Comparison of ENCODE assay signal across 27 cellular contexts in the genomic region with DNA sequence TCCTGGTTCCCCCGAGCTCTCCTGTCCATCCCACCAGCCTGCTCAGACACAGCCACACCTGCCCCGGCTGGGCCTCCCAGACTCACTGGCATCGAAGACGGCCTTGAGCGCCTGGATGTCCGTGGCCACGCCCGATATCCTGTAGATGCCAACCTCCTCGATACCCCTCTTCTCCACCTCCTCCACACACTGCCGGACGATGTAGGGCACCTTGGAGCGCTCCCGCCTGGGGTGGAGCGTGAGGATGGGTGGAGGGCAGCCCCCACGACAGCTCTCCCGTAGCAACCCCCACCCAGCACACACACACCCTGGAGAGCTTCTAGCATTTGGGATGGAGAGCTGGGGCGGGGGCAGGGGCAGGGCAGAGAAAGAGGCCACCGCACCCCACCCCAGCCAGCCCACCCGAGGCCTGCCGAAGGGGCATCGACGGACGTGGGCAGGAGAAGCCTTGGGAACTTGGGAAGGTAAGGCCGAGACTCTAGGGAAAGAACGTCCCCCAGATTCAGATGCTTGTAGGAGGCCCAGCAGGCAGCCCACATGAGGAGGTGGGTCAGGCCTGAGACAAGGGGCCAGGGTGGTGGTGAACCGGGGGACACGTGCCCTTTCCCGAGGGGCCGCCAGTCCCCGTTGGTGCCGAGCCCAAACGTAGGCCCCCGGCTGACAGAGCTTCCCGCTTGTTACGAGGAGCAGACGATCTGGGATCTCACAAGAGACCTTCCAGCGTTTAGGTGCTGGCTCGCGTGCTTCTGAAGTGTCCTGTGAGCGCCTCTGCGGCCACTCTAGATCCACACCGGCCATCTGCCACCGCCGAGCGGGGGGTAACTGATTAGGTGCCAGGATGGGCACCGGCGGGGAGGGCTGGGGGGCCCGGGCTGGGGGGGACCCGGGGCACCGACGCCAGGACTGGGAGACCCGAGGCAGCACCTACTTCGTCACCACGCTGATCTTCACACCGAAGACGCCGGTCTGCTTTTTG. TPM values are rescaled to one million over a fixed set of nuclear protein-coding genes. Genes with fewer than 3 reads are reported as not detected.
DNase-seq lines count a peak whose midpoint lies in the region; ATAC-seq, FAIRE-seq and TF ChIP-seq lines count a peak whose summit lies in the region.
"Had no signal": no experiment of that assay in that cellular context is flagged by ENCODE, and none has a peak within 500 bp of the region (broad histone marks: within the 10 kb centered on the region; RNA-seq: fewer than 3 reads in every experiment).

No MANE protein-coding gene starts in this region.

- no peak overlapping the region for H3K56ac ChIP-seq in H1 (replicated peaks; ENCODE audit: insufficient read length, low read depth, low read length)

- DNase-seq in activated CD4-positive, alpha-beta T cell treated with anti-CD3 and anti-CD28 coated beads, Interleukin-2, amount 10 ng/mL, durations not matched to agents 7 days and 5 days = no peak
- DNase-seq in activated CD4-positive, alpha-beta T cell treated with anti-CD3 and anti-CD28 coated beads for 4 hours = no peak
- DNase-seq in RWPE2 (ENCODE audit: low spot score) (peak; percentile 49), H1 (ENCODE audit: low read depth in 1 of 2, low spot score in 2 of 2) (no peak), spleen (peak; percentile 72), HT-29 (ENCODE audit: low spot score) (no peak), GM13977 (ENCODE audit: low spot score) (no peak)
- DNase-seq: 8988T; activated CD4-positive, alpha-beta memory T cell treated with anti-CD3 and anti-CD28 coated beads for 36 hours; activated CD8-positive, alpha-beta memory T cell treated with anti-CD3 and anti-CD28 coated beads, Interleukin-2, amount 50 U/mL, for 48 hours; activated naive CD4-positive, alpha-beta T cell treated with anti-CD3 and anti-CD28 coated beads, Interleukin-2, amount 10 ng/mL, durations not matched to agents 7 days and 5 days; brain microvascular endothelial cell; effector CD4-positive, alpha-beta T cell; HFFc6; kidney glomerular epithelial cell; mammary epithelial cell; NCI-H2107; NCI-H446; nephron progenitor cell; ovary; retina; small intestine; stimulated activated naive CD4-positive, alpha-beta T cell had no signal

- TF ChIP-seq POLR2A in H1 (IDR thresholded peaks at IDR 0.05; ENCODE audit: control extremely low read depth in 1 of 2, low read depth in 2 of 2, low read length in 2 of 2) (no peak), spleen (IDR thresholded peaks at IDR 0.05) (no peak)

- no peaks in the 10 kb centered on the region for H3K4me1 Mint-ChIP-seq in activated CD4-positive, alpha-beta T cell treated with anti-CD3 and anti-CD28 coated beads, Interleukin-2, amount 10 ng/mL, durations not matched to agents 7 days and 5 days
- H3K4me1 Mint-ChIP-seq: activated naive CD4-positive, alpha-beta T cell treated with anti-CD3 and anti-CD28 coated beads, Interleukin-2, amount 10 ng/mL, durations not matched to agents 7 days and 5 days; nephron progenitor cell had no signal

- no peak overlapping the region for H2BK20ac ChIP-seq in H1 (ENCODE audit: low read length)

- no peak for TF ChIP-seq RAD21 in H1 (IDR thresholded peaks at IDR 0.05 in 1 of 2, conservative IDR thresholded peaks at IDR 0.05 in 1 of 2; ENCODE audit: low read depth in 2 of 2, low read length in 2 of 2)

- H3K79me1 ChIP-seq in H1 (ENCODE audit: low read depth, low read length) = no peaks in the 10 kb centered on the region

- no peak overlapping the region for H2AFZ ChIP-seq in H1 (ENCODE audit: low read length)

- H3K36me3 ChIP-seq in RWPE2 (ENCODE audit: low read depth) (peaks cover 11% of the 10 kb centered on the region; the same call in 1 of the 2 replicates), H1 (ENCODE audit: control insufficient read depth in 2 of 4, insufficient read depth in 4 of 4, low read length in 3 of 4) (peaks cover 0 to 8% (median 0%) of the 10 kb centered on the region in 4 experiments; a peak in 2 of 8 replicates), spleen (peaks cover 0 to 90% (median 56%) of the 10 kb centered on the region in 6 donors)
- H3K36me3 ChIP-seq: ovary had no signal

- H3K4me2 ChIP-seq in H1 (ENCODE audit: insufficient read depth in 1 of 2, low read depth in 2 of 2, low read length in 2 of 2) = no peak overlapping the region

- no peak overlapping the region for H2BK15ac ChIP-seq in H1 (ENCODE audit: low read length)

- TF ChIP-seq EP300 in H1 (IDR thresholded peaks at IDR 0.05; ENCODE audit: borderline replicate concordance in 1 of 2, low read depth in 2 of 2, low read length in 2 of 2) = no peak

- H3K36me3 Mint-ChIP-seq in activated CD4-positive, alpha-beta T cell treated with anti-CD3 and anti-CD28 coated beads, Interleukin-2, amount 10 ng/mL, durations not matched to agents 7 days and 5 days (ENCODE audit: low read depth) = peaks cover 5% of the 10 kb centered on the region

- in situ Hi-C loops in GM13977 (cut with MboI; ENCODE audit: low pct_unique_long_range_greater_than_20kb, low sequenced_read_pairs, unreplicated experiment) = no loop called here

- H2BK12ac ChIP-seq in H1 (ENCODE audit: low read depth, low read length) = no peak overlapping the region

- H3K9me3 ChIP-seq in RWPE2 (ENCODE audit: severe bottlenecking) (no peaks in the 10 kb centered on the region), H1 (ENCODE audit: insufficient read depth in 2 of 2, low read depth in 1 of 2, low read length in 1 of 2) (no peaks in the 10 kb centered on the region), spleen (no peaks in the 10 kb centered on the region)
- H3K9me3 ChIP-seq: gastroesophageal sphincter, ovary had no signal

- H4K5ac ChIP-seq in H1 (ENCODE audit: insufficient read length, low read depth, low read length) = no peak overlapping the region

- WGBS in H1 (ENCODE audit: extremely low coverage in 1 of 2, insufficient coverage in 1 of 2, insufficient read length in 1 of 2, insufficient replicate concordance in 2 of 2, low coverage in 1 of 2, low lambda C conversion rate in 2 of 2, missing lambda C conversion rate in 1 of 2), 2 experiments = 91% methylated on average over 38 of the region's 57 CpGs; no CpG with 5 or more reads in 1 of the 2 experiments
- WGBS in spleen, 5 donors = 90 to 96% (median 91%) methylated on average over 26 to 57 of the region's 57 CpGs

- H3K23ac ChIP-seq in H1 (ENCODE audit: insufficient read length) = no peak overlapping the region

- ATAC-seq in RWPE2 (ENCODE audit: low read depth) (no peak), GM19452 (IDR thresholded peaks at IDR 0.05; ENCODE audit: unreplicated experiment) (no peak)
- ATAC-seq: activated CD4-positive, CD25-positive, alpha-beta regulatory T cell treated with anti-CD3 and anti-CD28 coated beads, Interleukin-2, amount 50 U/mL, for 24 hours; gastroesophageal sphincter had no signal

- no peak overlapping the region for H2BK5ac ChIP-seq in H1 (ENCODE audit: low read depth, low read length)

- H2AK5ac ChIP-seq in H1 (ENCODE audit: low read depth, low read length) = no peak overlapping the region

- no peaks in the 10 kb centered on the region for H3K27me3 Mint-ChIP-seq in activated CD4-positive, alpha-beta T cell treated with anti-CD3 and anti-CD28 coated beads, Interleukin-2, amount 10 ng/mL, durations not matched to agents 7 days and 5 days
- H3K27me3 Mint-ChIP-seq: activated CD4-positive, alpha-beta memory T cell treated with anti-CD3 and anti-CD28 coated beads for 36 hours; activated naive CD4-positive, alpha-beta T cell treated with anti-CD3 and anti-CD28 coated beads, Interleukin-2, amount 10 ng/mL, durations not matched to agents 7 days and 5 days had no signal

- no peaks in the 10 kb centered on the region for H3K4me1 ChIP-seq in RWPE2 (ENCODE audit: insufficient read depth, poor library complexity, severe bottlenecking)
- no peaks in the 10 kb centered on the region; a peak in 1 of 7 replicates for H3K4me1 ChIP-seq in H1 (replicated peaks in 1 of 4; ENCODE audit: control insufficient read depth in 3 of 4, insufficient read depth in 4 of 4, low read length in 3 of 4)
- peaks cover 2 to 36% (median 14%) of the 10 kb centered on the region in 6 donors for H3K4me1 ChIP-seq in spleen

- CTCF ChIA-PET in activated CD4-positive, alpha-beta T cell treated with anti-CD3 and anti-CD28 coated beads, Interleukin-2, amount 10 ng/mL, durations not matched to agents 7 days and 5 days (lab: Charles Lee) = interaction anchor here (1.0 to 1.4 kb wide), 2 partner anchors 13 to 15 kb away, joined by 3 read pairs; partner anchors contain the start of gene TIMM22
- CTCF ChIA-PET in H1 (lab: Charles Lee; ENCODE audit: partially characterized antibody) = interaction anchor here (1.5 to 1.7 kb wide), 3 partner anchors 11 to 45 kb away, joined by 3 to 6 read pairs (median 6); no protein-coding TSS in a partner anchor

- no peaks in the 10 kb centered on the region for H3K9me3 Mint-ChIP-seq in activated CD4-positive, alpha-beta T cell treated with anti-CD3 and anti-CD28 coated beads, Interleukin-2, amount 10 ng/mL, durations not matched to agents 7 days and 5 days
- H3K9me3 Mint-ChIP-seq: activated CD4-positive, alpha-beta memory T cell treated with anti-CD3 and anti-CD28 coated beads for 36 hours; activated naive CD4-positive, alpha-beta T cell treated with anti-CD3 and anti-CD28 coated beads, Interleukin-2, amount 10 ng/mL, durations not matched to agents 7 days and 5 days; activated T-helper 1 cell treated with anti-CD3 and anti-CD28 coated beads, Interleukin-12 subunit alpha, Interleukin-12 subunit beta, Interleukin-2, Interleukin-4 antibody, amounts not matched to agents 30 ng/mL and 10 ng/mL and 1 ng/mL, durations not matched to agents 14 hours and 24 hours and 36 hours; HFFc6; nephron progenitor cell had no signal

- H3K4me3 ChIP-seq in RWPE2 (ENCODE audit: severe bottlenecking) = no peak overlapping the region
- H3K4me3 ChIP-seq in H1 (ENCODE audit: extremely low read depth in 1 of 4, insufficient read depth in 2 of 4, low read depth in 3 of 4, low read length in 4 of 4) = no peak overlapping the region
- H3K4me3 ChIP-seq in spleen = no peak overlapping the region
- H3K4me3 ChIP-seq: gastroesophageal sphincter, ovary had no signal

- no peak overlapping the region for H3K4ac ChIP-seq in H1 (replicated peaks; ENCODE audit: insufficient read length, low read depth, low read length)

- no peak overlapping the region for H4K91ac ChIP-seq in H1 (replicated peaks; ENCODE audit: insufficient read length, low read length)

- no peak overlapping the region for H3K4me3 Mint-ChIP-seq in activated CD4-positive, alpha-beta T cell treated with anti-CD3 and anti-CD28 coated beads, Interleukin-2, amount 10 ng/mL, durations not matched to agents 7 days and 5 days
- H3K4me3 Mint-ChIP-seq: activated CD4-positive, alpha-beta memory T cell treated with anti-CD3 and anti-CD28 coated beads for 36 hours; activated naive CD4-positive, alpha-beta T cell treated with anti-CD3 and anti-CD28 coated beads, Interleukin-2, amount 10 ng/mL, durations not matched to agents 7 days and 5 days; activated T-helper 1 cell treated with anti-CD3 and anti-CD28 coated beads, Interleukin-12 subunit alpha, Interleukin-12 subunit beta, Interleukin-2, Interleukin-4 antibody, amounts not matched to agents 30 ng/mL and 10 ng/mL and 1 ng/mL, durations not matched to agents 14 hours and 24 hours and 36 hours; HFFc6; nephron progenitor cell had no signal

- intact Hi-C loops in spleen (cut with DNase I; ENCODE audit: low total_unique reads) = no loop called here

- no peak overlapping the region for H3K9ac ChIP-seq in H1 (replicated peaks in 1 of 4; ENCODE audit: extremely low read depth in 1 of 4, low read depth in 3 of 4, low read length in 3 of 4)

- H4K8ac ChIP-seq in H1 (ENCODE audit: extremely low read depth, insufficient read depth, low read length) = 0 out of 2 replicates have a peak overlapping the region, but pooled peaks have one; percentile 51

- H3K18ac ChIP-seq in H1 (ENCODE audit: extremely low read depth, low read length) = no peak overlapping the region

- no peak for FAIRE-seq in H1 (lab: Jason Lieb, UNC)
- FAIRE-seq: small intestine had no signal

- no peak overlapping the region for H3K27ac ChIP-seq in RWPE2 (ENCODE audit: poor library complexity, severe bottlenecking)
- H3K27ac ChIP-seq in H1 (ENCODE audit: low read depth, low read length) = no peak overlapping the region
- no peak overlapping the region for H3K27ac ChIP-seq in spleen
- H3K27ac ChIP-seq: brain microvascular endothelial cell, ovary had no signal

- POLR2A ChIA-PET in activated CD4-positive, alpha-beta T cell treated with anti-CD3 and anti-CD28 coated beads, Interleukin-2, amount 10 ng/mL, durations not matched to agents 7 days and 5 days (lab: Charles Lee) = no interaction called here
- POLR2A ChIA-PET in H1 (lab: Charles Lee; ENCODE audit: partially characterized antibody) = interaction anchor here (1.0 to 1.2 kb wide), 3 partner anchors 9 to 239 kb away, joined by 3 to 6 read pairs (median 4); no protein-coding TSS in a partner anchor

- H3K23me2 ChIP-seq in H1 (ENCODE audit: low read depth, low read length) = no peaks in the 10 kb centered on the region

- H3K14ac ChIP-seq in H1 (ENCODE audit: insufficient read length) = no peak overlapping the region

- H3K27me3 ChIP-seq in RWPE2 (ENCODE audit: insufficient read depth, poor library complexity, severe bottlenecking) (no peaks in the 10 kb centered on the region), H1 (replicated peaks in 1 of 4; ENCODE audit: control insufficient read depth in 3 of 4, extremely low read depth in 1 of 4, insufficient read depth in 3 of 4, low read length in 3 of 4) (no peaks in the 10 kb centered on the region), spleen (replicated peaks in 1 of 7) (no peaks in the 10 kb centered on the region)
- H3K27me3 ChIP-seq: brain microvascular endothelial cell, gastroesophageal sphincter, ovary had no signal

- H2BK120ac ChIP-seq in H1 (replicated peaks; ENCODE audit: low read depth, low read length) = no peak overlapping the region

- H3K79me2 ChIP-seq in H1 (ENCODE audit: control insufficient read depth in 1 of 2, insufficient read depth in 2 of 2, low read length in 2 of 2) = no peaks in the 10 kb centered on the region

- peak overlapping the region; percentile 36 for H3K27ac Mint-ChIP-seq in activated CD4-positive, alpha-beta T cell treated with anti-CD3 and anti-CD28 coated beads, Interleukin-2, amount 10 ng/mL, durations not matched to agents 7 days and 5 days
- H3K27ac Mint-ChIP-seq: activated CD4-positive, alpha-beta memory T cell treated with anti-CD3 and anti-CD28 coated beads for 36 hours; activated naive CD4-positive, alpha-beta T cell treated with anti-CD3 and anti-CD28 coated beads, Interleukin-2, amount 10 ng/mL, durations not matched to agents 7 days and 5 days; activated T-helper 1 cell treated with anti-CD3 and anti-CD28 coated beads, Interleukin-12 subunit alpha, Interleukin-12 subunit beta, Interleukin-2, Interleukin-4 antibody, amounts not matched to agents 30 ng/mL and 10 ng/mL and 1 ng/mL, durations not matched to agents 14 hours and 24 hours and 36 hours; HFFc6; nephron progenitor cell had no signal

- H4K20me1 ChIP-seq in H1 (replicated peaks in 1 of 2; ENCODE audit: control insufficient read depth in 1 of 2, insufficient read depth in 2 of 2, low read length in 2 of 2) = peaks cover 0 to 3% of the 10 kb centered on the region in 2 experiments

- TF ChIP-seq CTCF in RWPE2 (IDR thresholded peaks at IDR 0.05; ENCODE audit: poor library complexity, severe bottlenecking) = no peak
- no peak for TF ChIP-seq CTCF in H1 (IDR thresholded peaks at IDR 0.05; ENCODE audit: control extremely low read depth in 1 of 3, insufficient read depth in 1 of 3, low read depth in 1 of 3, low read length in 3 of 3)
- TF ChIP-seq CTCF in spleen (IDR thresholded peaks at IDR 0.05 in 8 of 11, conservative IDR thresholded peaks at IDR 0.05 in 3 of 11) = no peak
- no peak for TF ChIP-seq CTCF in GM13977 (IDR thresholded peaks at IDR 0.05; ENCODE audit: extremely low read depth, insufficient read depth, missing control alignments)

RNA-seq across cellular contexts. Expression of gene TIMM22, which starts 15.1 kb away (rescaled TPM):
- 1 to 10 TPM; 8.4 to 9.2 TPM for total RNA-seq in activated CD4-positive, alpha-beta T cell treated with anti-CD3 and anti-CD28 coated beads, Interleukin-2, amount 10 ng/mL, durations not matched to agents 7 days and 5 days
- 17.2 and 17.4 TPM in 2 replicates for total RNA-seq in H1 (2021; fragmentation: NEBNext Ultra II Directional; extraction: Animal tissue kit (Norgen Biotek cat#: 25700))
- polyA plus RNA-seq in H1 (2011; rRNA removed) (13.4 and 13.8 TPM in 2 replicates), spleen (1 to 10 TPM; 5.1 to 8.8 (median 7.0) TPM)
- 14.0 TPM for polyA plus RNA-seq in H1 (2011; cell fraction: cytosol; rRNA removed)
- 13.2 TPM for polyA plus RNA-seq in H1 (2011; cell fraction: nucleus; rRNA removed)
- 16.6 to 18.0 TPM (median 16.9 TPM) in 4 replicates for polyA plus RNA-seq in H1 (2012, experiment 1 of 2)
- polyA plus RNA-seq in H1 (2012, experiment 2 of 2) = 20.1 TPM
- 11.2 TPM for polyA plus RNA-seq in H1 (2013, experiment 1 of 2)
- polyA plus RNA-seq in H1 (2013, experiment 2 of 2) = 11.6 TPM
- 11.7 and 14.6 TPM in 2 replicates for polyA minus RNA-seq in H1 (2011; rRNA and poly(A)+ RNA removed)
- polyA minus RNA-seq in H1 (2011; cell fraction: cytosol; rRNA and poly(A)+ RNA removed) = 7.2 TPM
- 18.9 TPM for polyA minus RNA-seq in H1 (2011; cell fraction: nucleus; rRNA and poly(A)+ RNA removed)
- 10 to 100 TPM in 6 of 7 donors, 1 to 10 TPM in 1; 9.7 to 14.3 (median 11.2) TPM for total RNA-seq in spleen
- total RNA-seq in HT-29 (2014; rRNA removed; shearing (Covaris generic)) = 7.3 and 7.7 TPM in 2 replicates

RNA-seq across cellular contexts. Expression of gene NXN, which starts 32.5 kb away (rescaled TPM):
- total RNA-seq in activated CD4-positive, alpha-beta T cell treated with anti-CD3 and anti-CD28 coated beads, Interleukin-2, amount 10 ng/mL, durations not matched to agents 7 days and 5 days = under 1 TPM; 0.22 to 0.65 TPM
- total RNA-seq in H1 (2021; fragmentation: NEBNext Ultra II Directional; extraction: Animal tissue kit (Norgen Biotek cat#: 25700)) = 88.4 and 94.1 TPM in 2 replicates
- polyA plus RNA-seq in H1 (2011; rRNA removed) = 107 and 205 TPM in 2 replicates
- 64.0 TPM for polyA plus RNA-seq in H1 (2011; cell fraction: cytosol; rRNA removed)
- 91.0 TPM for polyA plus RNA-seq in H1 (2011; cell fraction: nucleus; rRNA removed)
- 66.9 to 74.9 TPM (median 72.0 TPM) in 4 replicates for polyA plus RNA-seq in H1 (2012, experiment 1 of 2)
- 66.3 TPM for polyA plus RNA-seq in H1 (2012, experiment 2 of 2)
- 53.1 TPM for polyA plus RNA-seq in H1 (2013, experiment 1 of 2)
- polyA plus RNA-seq in H1 (2013, experiment 2 of 2) = 63.6 TPM
- 85.6 and 114 TPM in 2 replicates for polyA minus RNA-seq in H1 (2011; rRNA and poly(A)+ RNA removed)
- 74.2 TPM for polyA minus RNA-seq in H1 (2011; cell fraction: cytosol; rRNA and poly(A)+ RNA removed)
- 46.8 TPM for polyA minus RNA-seq in H1 (2011; cell fraction: nucleus; rRNA and poly(A)+ RNA removed)
- total RNA-seq in spleen = 10 to 100 TPM in 5 of 7 donors, 1 to 10 TPM in 2; 7.2 to 21.4 (median 14.1) TPM
- polyA plus RNA-seq in spleen = 1 to 10 TPM; 3.9 to 6.6 (median 5.8) TPM
- 64.3 and 71.6 TPM in 2 replicates for total RNA-seq in HT-29 (2014; rRNA removed; shearing (Covaris generic))

Comparison
In these comparisons a context has a peak if more than half of its experiments do, and no peak if none do; other contexts are left out.
1. DNase-seq: peak in RWPE2 (single experiment) and spleen (single experiment); none in activated CD4-positive, alpha-beta T cell treated with anti-CD3 and anti-CD28 coated beads, Interleukin-2, amount 10 ng/mL, durations not matched to agents 7 days and 5 days (single experiment), activated CD4-positive, alpha-beta T cell treated with anti-CD3 and anti-CD28 coated beads for 4 hours (0 of 2), H1 (0 of 2), HT-29 (single experiment) and GM13977 (single experiment).
2. RNA of gene NXN, which starts 32.5 kb away (total RNA-seq): 88.4 to 94.1 TPM in H1, 64.3 to 71.6 TPM in HT-29 and 7.2 to 21.4 TPM in spleen; 0.22 to 0.65 TPM in activated CD4-positive, alpha-beta T cell treated with anti-CD3 and anti-CD28 coated beads, Interleukin-2, amount 10 ng/mL, durations not matched to agents 7 days and 5 days; every median in the first group is over 4 times any median in the second.